9 cellular contexts compared by ENCODE assay signal in genomic region chr11:62708423-62709261, GRCh38. TPM values are rescaled to one million over a fixed set of nuclear protein-coding genes. Genes with fewer than 3 reads are reported as not detected.
DNase-seq lines count a peak whose midpoint lies in the region; ATAC-seq and TF ChIP-seq lines count a peak whose summit lies in the region.
"Had no signal": no experiment of that assay in that cellular context is flagged by ENCODE, and none has a peak within 500 bp of the region (broad histone marks: within the 10 kb centered on the region; RNA-seq: fewer than 3 reads in every experiment).

No MANE protein-coding gene starts in this region.

- peak overlapping the region; percentile 92 for H3K27ac ChIP-seq in OCI-LY1 (ENCODE audit: low read depth, low read length, poor library complexity, severe bottlenecking)

- no peak overlapping the region for H2AFZ ChIP-seq in OCI-LY1 (ENCODE audit: low read length)

- peaks cover 51% of the 10 kb centered on the region for H3K36me3 ChIP-seq in OCI-LY1 (ENCODE audit: insufficient read depth, low read length)

- peaks cover 41% of the 10 kb centered on the region for H3K36me3 Mint-ChIP-seq in activated naive CD8-positive, alpha-beta T cell treated with anti-CD3 and anti-CD28 coated beads for 36 hours

- no peak for TF ChIP-seq CTCF in OCI-LY1 (IDR thresholded peaks at IDR 0.05; ENCODE audit: low read length)

- H3K27me3 ChIP-seq in OCI-LY1 (ENCODE audit: insufficient read depth, low read length): no peaks in the 10 kb centered on the region

- H3K27ac Mint-ChIP-seq in activated naive CD8-positive, alpha-beta T cell treated with anti-CD3 and anti-CD28 coated beads for 36 hours: peak overlapping the region; percentile 98

- H3K27me3 Mint-ChIP-seq in activated naive CD8-positive, alpha-beta T cell treated with anti-CD3 and anti-CD28 coated beads for 36 hours: no peaks in the 10 kb centered on the region

- H3K79me2 ChIP-seq in OCI-LY1 (ENCODE audit: insufficient read depth, low read length): no peaks in the 10 kb centered on the region

- no peaks in the 10 kb centered on the region for H3K9me3 Mint-ChIP-seq in activated naive CD8-positive, alpha-beta T cell treated with anti-CD3 and anti-CD28 coated beads for 36 hours

- DNase-seq in DMS79 (lab: John Stamatoyannopoulos, UW) (peak; percentile 88), inferior parietal cortex (ENCODE audit: extremely low spot score) (peak; percentile 24), HuH-7 (ENCODE audit: low spot score) (no peak), 8988T (no peak)
- peak; percentile 56 for DNase-seq in activated naive CD8-positive, alpha-beta T cell treated with anti-CD3 and anti-CD28 coated beads for 36 hours
- peak; percentile 49 for DNase-seq in stimulated activated CD4-positive, alpha-beta T cell treated with anti-CD3 and anti-CD28 coated beads, Interleukin-4, amount 100 ng/mL, for 24 hours

- no peaks in the 10 kb centered on the region for H4K20me1 ChIP-seq in OCI-LY1 (ENCODE audit: insufficient read depth, low read length)

- H3K4me1 Mint-ChIP-seq in activated naive CD8-positive, alpha-beta T cell treated with anti-CD3 and anti-CD28 coated beads for 36 hours: peaks cover 55% of the 10 kb centered on the region

- no peaks in the 10 kb centered on the region for H3K9me2 ChIP-seq in OCI-LY1 (ENCODE audit: low read depth, low read length)

- H3F3A ChIP-seq in OCI-LY1 (ENCODE audit: insufficient read depth, low read length): peaks cover 19% of the 10 kb centered on the region; the same call in 1 of the 2 replicates

- peak overlapping the region; percentile 63 for H3K4me3 ChIP-seq in OCI-LY1 (ENCODE audit: low read depth, low read length, poor library complexity, severe bottlenecking)

- peak overlapping the region; percentile 94 for H3K4me3 Mint-ChIP-seq in activated naive CD8-positive, alpha-beta T cell treated with anti-CD3 and anti-CD28 coated beads for 36 hours

- no peak for ATAC-seq in GM18858 (IDR thresholded peaks at IDR 0.05; ENCODE audit: unreplicated experiment)

- H3K4me1 ChIP-seq in OCI-LY1 (ENCODE audit: insufficient read depth, low read length, severe bottlenecking): peaks cover 53% of the 10 kb centered on the region

- no peaks in the 10 kb centered on the region for H3K9me3 ChIP-seq in OCI-LY1 (ENCODE audit: low read length)

- peak overlapping the region; percentile 90 for H3K4me2 ChIP-seq in OCI-LY1 (ENCODE audit: low read length)

- peak overlapping the region; percentile 79 for H3K9ac ChIP-seq in OCI-LY1 (ENCODE audit: low read length)

RNA-seq across cellular contexts. Expression of gene GNG3, which starts 1.2 kb away (rescaled TPM):
- not detected for total RNA-seq in activated naive CD8-positive, alpha-beta T cell treated with anti-CD3 and anti-CD28 coated beads for 36 hours
- total RNA-seq: HT1080 had no signal

RNA-seq across cellular contexts. Expression of gene BSCL2, which starts 1.4 kb away (rescaled TPM):
- 10 to 100 TPM; 22.7 to 23.7 TPM for total RNA-seq in activated naive CD8-positive, alpha-beta T cell treated with anti-CD3 and anti-CD28 coated beads for 36 hours

RNA-seq across cellular contexts. Expression of gene HNRNPUL2, which starts 18.6 kb away (rescaled TPM):
- total RNA-seq in activated naive CD8-positive, alpha-beta T cell treated with anti-CD3 and anti-CD28 coated beads for 36 hours: 10 to 100 TPM; 54.4 to 56.3 TPM

RNA-seq across cellular contexts. Expression of gene LRRN4CL, which starts 19.3 kb away (rescaled TPM):
- under 1 TPM; 0.16 to 0.21 TPM for total RNA-seq in activated naive CD8-positive, alpha-beta T cell treated with anti-CD3 and anti-CD28 coated beads for 36 hours

RNA-seq across cellular contexts. Expression of gene TTC9C, which starts 19.6 kb away (rescaled TPM):
- 10 to 100 TPM; 29.3 to 33.4 TPM for total RNA-seq in activated naive CD8-positive, alpha-beta T cell treated with anti-CD3 and anti-CD28 coated beads for 36 hours

Comparison
In these comparisons a context has a peak if more than half of its experiments do, and no peak if none do; other contexts are left out.
1. DNase-seq: peak in DMS79 (single experiment), activated naive CD8-positive, alpha-beta T cell treated with anti-CD3 and anti-CD28 coated beads for 36 hours (single experiment), inferior parietal cortex (single experiment) and stimulated activated CD4-positive, alpha-beta T cell treated with anti-CD3 and anti-CD28 coated beads, Interleukin-4, amount 100 ng/mL, for 24 hours (single experiment); none in HuH-7 (single experiment) and 8988T (single experiment).